ENCODE assay signal across 8 cellular contexts in genomic region chr6:100228437-100229424, GRCh38.
DNase-seq lines count a peak whose midpoint lies in the region; ATAC-seq lines count a peak whose summit lies in the region.

No MANE protein-coding gene starts in this region.

- H3K9me3 ChIP-seq in SJSA1 (replicated peaks) (no peaks in the 10 kb centered on the region), right cardiac atrium (ENCODE audit: control insufficient read depth, low read length) (no peaks in the 10 kb centered on the region)

- H3K4me1 ChIP-seq in SJSA1 (replicated peaks): peaks cover 26% of the 10 kb centered on the region
- H3K4me1 ChIP-seq in right cardiac atrium (ENCODE audit: control insufficient read depth, insufficient read depth, low read length): no peaks in the 10 kb centered on the region

- DNase-seq in ELF-1 (ENCODE audit: low read depth, low spot score) (peak; percentile 98), HuH-7 (ENCODE audit: low spot score) (peak; percentile 82), SJSA1 (ENCODE audit: low read depth in 1 of 2, low spot score in 2 of 2) (peak; percentile 77 to 85), amniotic epithelial cell (ENCODE audit: low read depth) (peak; percentile 73), right cardiac atrium (peak; percentile 78 to 92 (median 88)), pulmonary artery endothelial cell (ENCODE audit: low read depth, low spot score) (peak; percentile 40), NCI-H1048 (lab: John Stamatoyannopoulos, UW) (no peak)

- H3K4me3 ChIP-seq in SJSA1 (peak overlapping the region; percentile 32), right cardiac atrium (ENCODE audit: low read length) (peak overlapping the region; percentile 47)

- ATAC-seq in GM21576 (IDR thresholded peaks at IDR 0.05; ENCODE audit: unreplicated experiment) (peak; percentile 99), right cardiac atrium (peak; percentile 100)

- intact Hi-C loops in right cardiac atrium (cut with DNase I): no loop called here

- 6% methylated on average over 38 of the region's 38 CpGs for WGBS in right cardiac atrium

- H3K27me3 ChIP-seq in SJSA1 (replicated peaks) (no peaks in the 10 kb centered on the region), right cardiac atrium (ENCODE audit: control insufficient read depth, insufficient read depth) (no peaks in the 10 kb centered on the region)

- no peaks in the 10 kb centered on the region for H3K36me3 ChIP-seq in SJSA1

- H3K27ac ChIP-seq in SJSA1 (peak overlapping the region; percentile 67), right cardiac atrium (ENCODE audit: low read length) (no peak overlapping the region)
